16 cellular contexts compared by ENCODE assay signal in genomic region chr11:79419120-79419519, GRCh38. TPM values are rescaled to one million over a fixed set of nuclear protein-coding genes. Genes with fewer than 3 reads are reported as not detected.
A peak's percentile ranks its signal among the peaks of the same experiment; 100 is the strongest.
DNase-seq lines count a peak whose midpoint lies in the region; ATAC-seq and TF ChIP-seq lines count a peak whose summit lies in the region.
"Had no signal": no experiment of that assay in that cellular context is flagged by ENCODE, and none has a peak within 500 bp of the region (broad histone marks: within the 10 kb centered on the region; RNA-seq: fewer than 3 reads in every experiment).

No MANE protein-coding gene starts in this region.

- peak overlapping the region; percentile 83 for H3K27ac Mint-ChIP-seq in HFFc6
- H3K27ac Mint-ChIP-seq: activated T-cell treated with anti-CD3 and anti-CD28 coated beads, Interleukin-2, amount 50 U/mL, for 72 hours; immature natural killer cell; nephron; WTC11 had no signal

- DNase-seq in 8988T, result peak; percentile 42
- peak; percentile 86 for DNase-seq in HFFc6
- DNase-seq in adrenal gland, result peak; percentile 35 to 79 (median 70)
- peak; percentile 72 for DNase-seq in iris pigment epithelial cell (ENCODE audit: low read depth)
- DNase-seq in retina, result no peak
- DNase-seq in prostate gland (ENCODE audit: low spot score), result no peak
- DNase-seq: activated T-cell treated with anti-CD3 and anti-CD28 coated beads, Interleukin-2, amount 50 U/mL, for 72 hours; immature natural killer cell; MV-4-11; NCI-H510A treated with DMSO at 0.1 percent for 48 hours; SJCRH30 had no signal

- H3K27me3 ChIP-seq in adrenal gland (no peaks in the 10 kb centered on the region), prostate gland (replicated peaks; ENCODE audit: insufficient read depth) (no peaks in the 10 kb centered on the region)
- H3K27me3 ChIP-seq: SJCRH30 had no signal

- no peaks in the 10 kb centered on the region for H3K9me3 ChIP-seq in adrenal gland (replicated peaks in 1 of 3)
- H3K9me3 ChIP-seq in prostate gland, result no peaks in the 10 kb centered on the region
- H3K9me3 ChIP-seq: SJCRH30 had no signal

- peak overlapping the region; percentile 36; the same call in 1 of the 2 replicates for H3K4me3 Mint-ChIP-seq in HFFc6
- H3K4me3 Mint-ChIP-seq: activated T-cell treated with anti-CD3 and anti-CD28 coated beads, Interleukin-2, amount 50 U/mL, for 72 hours; brain; immature natural killer cell; nephron; WTC11 had no signal

- H3K36me3 ChIP-seq in adrenal gland (replicated peaks in 1 of 2), result no peaks in the 10 kb centered on the region
- no peaks in the 10 kb centered on the region for H3K36me3 ChIP-seq in prostate gland
- H3K36me3 ChIP-seq: SJCRH30 had no signal

- intact Hi-C loops in adrenal gland (cut with DNase I), result no loop called here
- intact Hi-C loops in prostate gland (cut with DNase I), result no loop called here

- H3K4me3 ChIP-seq in adrenal gland (no peak overlapping the region), prostate gland (no peak overlapping the region)
- H3K4me3 ChIP-seq: SJCRH30 had no signal

- peak overlapping the region in 1 of 5 donors; percentile 10 for H3K27ac ChIP-seq in adrenal gland
- no peak overlapping the region for H3K27ac ChIP-seq in prostate gland
- H3K27ac ChIP-seq: SJCRH30 had no signal

- WGBS in adrenal gland, 4 donors, result 58 to 76% (median 68%) methylated on average over 5 of the region's 5 CpGs
- 66% methylated on average over 5 of the region's 5 CpGs for WGBS in prostate gland

- H3K4me1 Mint-ChIP-seq in HFFc6 (ENCODE audit: low read depth), result peaks cover 92% of the 10 kb centered on the region
- H3K4me1 Mint-ChIP-seq: immature natural killer cell had no signal

- ATAC-seq in GM19324 (IDR thresholded peaks at IDR 0.05; ENCODE audit: low FRiP score, unreplicated experiment), result no peak
- ATAC-seq in GM21737 (IDR thresholded peaks at IDR 0.05; ENCODE audit: unreplicated experiment), result no peak
- ATAC-seq: activated T-cell treated with anti-CD3 and anti-CD28 coated beads, Interleukin-2, amount 50 U/mL, for 72 hours; WTC11 had no signal

- TF ChIP-seq POLR2A in adrenal gland (IDR thresholded peaks at IDR 0.05), result no peak
- no peak for TF ChIP-seq POLR2A in prostate gland (IDR thresholded peaks at IDR 0.05)

- H3K36me3 Mint-ChIP-seq in HFFc6 (ENCODE audit: low read depth), result peaks cover 17% of the 10 kb centered on the region
- H3K36me3 Mint-ChIP-seq: immature natural killer cell had no signal

- H3K9me3 Mint-ChIP-seq in HFFc6, result no peaks in the 10 kb centered on the region

- H3K4me1 ChIP-seq in adrenal gland (replicated peaks in 1 of 2) (peaks cover 13 to 17% of the 10 kb centered on the region in 2 donors), prostate gland (replicated peaks) (no peaks in the 10 kb centered on the region)
- H3K4me1 ChIP-seq: SJCRH30 had no signal

- H3K27me3 Mint-ChIP-seq in HFFc6 (ENCODE audit: insufficient read depth), result no peaks in the 10 kb centered on the region
- H3K27me3 Mint-ChIP-seq: brain had no signal

- TF ChIP-seq CTCF in HFFc6 (IDR thresholded peaks at IDR 0.05) (no peak), adrenal gland (IDR thresholded peaks at IDR 0.05) (no peak), prostate gland (IDR thresholded peaks at IDR 0.05) (no peak)

RNA-seq across cellular contexts. Expression of gene TENM4, which starts 21.7 kb away (rescaled TPM):
- 10 to 100 TPM; 20.9 to 45.5 (median 26.5) TPM for total RNA-seq in HFFc6 (2021; fragmentation: NEBNext Ultra II Directional; extraction: Animal tissue kit (Norgen Biotek cat#: 25700))
- total RNA-seq in adrenal gland (10 to 100 TPM in 4 of 8 donors, 1 to 10 TPM in 4; 3.3 to 24.9 (median 9.6) TPM), prostate gland (1 to 10 TPM; 2.6 to 6.8 TPM)
- polyA plus RNA-seq in adrenal gland, result 1 to 10 TPM in 2 of 3 donors, under 1 TPM in 1; 0.74 to 3.1 (median 1.6) TPM
- polyA plus RNA-seq: immature natural killer cell had no signal

Comparison
In these comparisons a context has a peak if more than half of its experiments do, and no peak if none do; other contexts are left out.
1. DNase-seq: peak in 8988T (single experiment), HFFc6 (single experiment), adrenal gland (7 of 7) and iris pigment epithelial cell (single experiment); none in retina (single experiment) and prostate gland (single experiment).